Comparison of ENCODE assay signal across 8 cellular contexts in genomic region chr7:112391841-112392286, GRCh38. TPM values are rescaled to one million over a fixed set of nuclear protein-coding genes. Genes with fewer than 3 reads are reported as not detected.
DNase-seq lines count a peak whose midpoint lies in the region; ATAC-seq and TF ChIP-seq lines count a peak whose summit lies in the region.
"Not testable (repeated sequence)": the region's sequence is repeated elsewhere in the genome, so short reads cannot be mapped to it uniquely, and the experiment has no call there.

No MANE protein-coding gene starts in this region.

- peak overlapping the region; percentile 65 to 76 for H3K27ac Mint-ChIP-seq in natural killer cell

- peaks cover 6 to 16% of the 10 kb centered on the region in 2 donors for H3K4me1 Mint-ChIP-seq in natural killer cell

- not testable (repeated sequence) for H3K36me3 ChIP-seq in SJSA1

- ATAC-seq in natural killer cell: peak in 2 of 3 donors; percentile 67 to 82

- H3K4me3 ChIP-seq in SJSA1 (peak overlapping the region; percentile 33), fibroblast of the aortic adventitia (ENCODE audit: low read depth, low read length) (peak overlapping the region; percentile 77)

- not testable (repeated sequence) for TF ChIP-seq CTCF in fibroblast of the aortic adventitia (IDR thresholded peaks at IDR 0.05; ENCODE audit: insufficient read depth, low read length); natural killer cell (IDR thresholded peaks at IDR 0.05)

- not testable (repeated sequence) for H3K27ac ChIP-seq in SJSA1

- not testable (repeated sequence) for H3K4me1 ChIP-seq in SJSA1 (replicated peaks)

- H3K4me3 Mint-ChIP-seq in natural killer cell: peak overlapping the region; percentile 91

- DNase-seq in DMS 273 treated with DMSO at 0.1 percent for 48 hours (lab: John Stamatoyannopoulos, UW) (peak; percentile 83), H4 (ENCODE audit: low spot score) (peak; percentile 60), NAMALWA (ENCODE audit: low spot score) (peak; percentile 68), SJSA1 (ENCODE audit: low read depth in 1 of 2, low spot score in 2 of 2) (peak; percentile 47 to 51), activated gamma-delta T cell (lab: John Stamatoyannopoulos, UW) (peak; percentile 53), fibroblast of the aortic adventitia (ENCODE audit: low read depth) (peak; percentile 29), natural killer cell (peak; percentile 59)
- peak; percentile 55 to 66 for DNase-seq in stimulated activated CD8-positive, alpha-beta memory T cell treated with anti-CD3 and anti-CD28 coated beads, Interleukin-7, amount 100 ng/mL, for 4 hours (ENCODE audit: low read depth in 2 of 2)

- intact Hi-C loops in natural killer cell (cut with micrococcal nuclease): loop anchor here (1.0 kb wide), 1 partner anchor 58 kb away; the partner anchor contains the start of gene IFRD1

- not testable (repeated sequence) for H3K27me3 Mint-ChIP-seq in natural killer cell (ENCODE audit: low read depth in 2 of 2)

- H3K27me3 ChIP-seq in SJSA1 (replicated peaks): not testable (repeated sequence)

- not testable (repeated sequence) for H3K9me3 ChIP-seq in SJSA1 (replicated peaks)

- H3K36me3 Mint-ChIP-seq in natural killer cell: not testable (repeated sequence)

- not testable (repeated sequence) for H3K9me3 Mint-ChIP-seq in natural killer cell

RNA-seq across cellular contexts. Expression of gene IFRD1, which starts 58.4 kb away (rescaled TPM):
- 100 and 107 TPM in 2 replicates for total RNA-seq in H4 (2014; rRNA removed; shearing (Covaris generic))
- total RNA-seq in SJSA1 (2014; rRNA removed; shearing (Covaris generic)): 86.7 and 89.6 TPM in 2 replicates
- total RNA-seq in fibroblast of the aortic adventitia (ENCODE audit: low replicate concordance): 49.5 and 92.7 TPM in 2 replicates
- total RNA-seq in natural killer cell: 100 to 1,000 TPM; 244 to 278 (median 261) TPM

Comparison
In these comparisons a context has a peak if more than half of its experiments do, and no peak if none do; other contexts are left out.
1. DNase-seq: peak in every context shown above with its lines; median percentile 83 in DMS 273 treated with DMSO at 0.1 percent for 48 hours; 68 in NAMALWA; 60 in stimulated activated CD8-positive, alpha-beta memory T cell treated with anti-CD3 and anti-CD28 coated beads, Interleukin-7, amount 100 ng/mL, for 4 hours; 60 in H4; 59 in natural killer cell; 53 in activated gamma-delta T cell; 49 in SJSA1; 29 in fibroblast of the aortic adventitia.